In the genomic region with DNA sequence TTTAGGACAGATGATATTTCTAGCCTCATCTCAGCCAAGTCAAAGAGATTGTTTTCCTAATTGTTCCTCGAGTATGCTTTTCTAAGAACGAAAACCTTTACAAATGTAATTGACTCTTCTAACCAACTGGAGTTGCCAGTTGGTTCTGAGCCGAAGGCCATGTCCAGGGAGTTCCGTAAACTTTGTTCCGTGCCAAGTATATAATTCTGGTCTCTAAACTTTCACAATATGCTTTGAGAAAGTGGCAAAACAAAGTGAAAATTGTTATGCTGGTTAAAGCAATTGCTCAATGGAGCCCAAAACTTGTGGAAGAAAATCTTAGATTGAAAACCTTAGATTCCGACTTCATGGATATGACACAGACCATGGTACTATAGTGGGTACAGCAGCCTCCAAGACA, we compare ENCODE assay signal across 23 cellular contexts.
DNase-seq lines count a peak whose midpoint lies in the region; ATAC-seq, FAIRE-seq and TF ChIP-seq lines count a peak whose summit lies in the region.
"Had no signal": no experiment of that assay in that cellular context is flagged by ENCODE, and none has a peak within 500 bp of the region (broad histone marks: within the 10 kb centered on the region; RNA-seq: fewer than 3 reads in every experiment).

No MANE protein-coding gene starts in this region.

- H3K27me3 ChIP-seq in right lobe of liver: no peaks in the 10 kb centered on the region
- no peaks in the 10 kb centered on the region for H3K27me3 ChIP-seq in HepG2 (ENCODE audit: control insufficient read depth in 1 of 2, insufficient read depth in 2 of 2, low read length in 2 of 2)
- no peaks in the 10 kb centered on the region for H3K27me3 ChIP-seq in parathyroid adenoma (ENCODE audit: control insufficient read depth, insufficient read depth, low read length)
- no peaks in the 10 kb centered on the region for H3K27me3 ChIP-seq in aorta (ENCODE audit: control insufficient read depth in 1 of 2, insufficient read depth in 2 of 2, low read length in 1 of 2)

- TF ChIP-seq RAD21 in HepG2 (CRISPR knock-in tag; IDR thresholded peaks at IDR 0.05): no peak

- no peak overlapping the region for H3K27ac ChIP-seq in right lobe of liver
- H3K27ac ChIP-seq in HepG2 (ENCODE audit: extremely low read length, insufficient read depth, low read length): no peak overlapping the region
- peak overlapping the region; percentile 74 for H3K27ac ChIP-seq in parathyroid adenoma
- H3K27ac ChIP-seq in aorta (ENCODE audit: low read depth in 1 of 2, low read length in 2 of 2): no peak overlapping the region
- H3K27ac ChIP-seq: HL-60 had no signal

- intact Hi-C loops in right lobe of liver (cut with DNase I) (no loop called here), HepG2 (cut with micrococcal nuclease; ENCODE audit: unreplicated experiment) (no loop called here), aorta (cut with DNase I) (loop anchor here in 1 of 2 donors (10.0 kb wide), 1 partner anchor 157 kb away; a partner anchor contains a TSS)

- no peak for FAIRE-seq in HepG2 (lab: Jason Lieb, UNC)
- FAIRE-seq: GM12891, GM18507, H54, RCC 7860 had no signal

- no peaks in the 10 kb centered on the region for H3K4me1 ChIP-seq in right lobe of liver
- peaks cover 19% of the 10 kb centered on the region for H3K4me1 ChIP-seq in HepG2 (ENCODE audit: insufficient read depth, low read length)
- H3K4me1 ChIP-seq in parathyroid adenoma: peaks cover 3% of the 10 kb centered on the region
- peaks cover 0 to 2% of the 10 kb centered on the region in 2 donors for H3K4me1 ChIP-seq in aorta (ENCODE audit: control insufficient read depth in 1 of 2, insufficient read depth in 2 of 2, low read length in 2 of 2)

- H3K9me3 ChIP-seq in right lobe of liver (no peaks in the 10 kb centered on the region), HepG2 (ENCODE audit: low read length) (peaks cover 10% of the 10 kb centered on the region), parathyroid adenoma (ENCODE audit: control insufficient read depth, low read length) (no peaks in the 10 kb centered on the region), aorta (ENCODE audit: control insufficient read depth, low read length) (no peaks in the 10 kb centered on the region)

- no peak for TF ChIP-seq EP300 in HepG2 (IDR thresholded peaks at IDR 0.05; ENCODE audit: low read depth in 2 of 2, low read length in 2 of 2)
- no peak for TF ChIP-seq EP300 in HepG2 (CRISPR knock-in tag; IDR thresholded peaks at IDR 0.05; ENCODE audit: borderline replicate concordance)

- no TSS peak for BruUV-seq in HepG2 (replicated peaks; lab: Mats Ljungman, UMichigan)

- CTCF ChIA-PET in HepG2 (lab: Yijun Ruan, JAX; ENCODE audit: low intra/inter-chr PET ratio, low total read pairs): no interaction called here

- H3K9ac ChIP-seq in HepG2 (ENCODE audit: insufficient read depth, low read depth, low read length): no peak overlapping the region
- H3K9ac ChIP-seq in parathyroid adenoma: no peak overlapping the region

- POLR2A ChIA-PET in HepG2 (lab: Yijun Ruan, JAX): no interaction called here

- H4K20me1 ChIP-seq in HepG2 (ENCODE audit: insufficient read depth, low read length): no peaks in the 10 kb centered on the region

- H3K36me3 ChIP-seq in right lobe of liver (no peaks in the 10 kb centered on the region), HepG2 (replicated peaks in 1 of 2; ENCODE audit: control insufficient read depth in 1 of 2, insufficient read depth in 2 of 2, low read length in 2 of 2) (no peaks in the 10 kb centered on the region), parathyroid adenoma (ENCODE audit: control insufficient read depth, insufficient read depth, low read length) (no peaks in the 10 kb centered on the region), aorta (ENCODE audit: control insufficient read depth in 1 of 2, insufficient read depth in 2 of 2, low read length in 1 of 2) (no peaks in the 10 kb centered on the region)

- H3K4me3 ChIP-seq in right lobe of liver: no peak overlapping the region
- no peak overlapping the region for H3K4me3 ChIP-seq in HepG2 (replicated peaks in 1 of 3; ENCODE audit: insufficient read depth in 1 of 3, low read depth in 2 of 3, low read length in 3 of 3)
- no peak overlapping the region for H3K4me3 ChIP-seq in parathyroid adenoma (ENCODE audit: low read depth, low read length)
- no peak overlapping the region for H3K4me3 ChIP-seq in aorta (ENCODE audit: low read length in 2 of 2)

- no peak for TF ChIP-seq CTCF in right lobe of liver (IDR thresholded peaks at IDR 0.05)
- TF ChIP-seq CTCF in HepG2 (CRISPR knock-in tag; IDR thresholded peaks at IDR 0.05): no peak
- no peak for TF ChIP-seq CTCF in parathyroid adenoma (IDR thresholded peaks at IDR 0.05)

- H2AFZ ChIP-seq in HepG2 (ENCODE audit: low read length): no peak overlapping the region
- peak overlapping the region; percentile 63 for H2AFZ ChIP-seq in parathyroid adenoma

- ATAC-seq in right lobe of liver (peak in 3 of 4 donors; percentile 23 to 71 (median 32)), HepG2 (no peak), aorta (ENCODE audit: low FRiP score) (peak; percentile 80)
- ATAC-seq: Right ventricle myocardium inferior had no signal

- 58% methylated on average over 6 of the region's 6 CpGs for WGBS in right lobe of liver (ENCODE audit: insufficient coverage, low coverage, low lambda C conversion rate, missing lambda C conversion rate)
- 74% methylated on average over 6 of the region's 6 CpGs for WGBS in HepG2 (ENCODE audit: low lambda C conversion rate)
- WGBS in aorta, 2 donors: 17 to 20% methylated on average over 6 of the region's 6 CpGs

- DNase-seq in right lobe of liver (no peak), HepG2 (ENCODE audit: low spot score) (no peak), fibroblast of the conjunctiva (ENCODE audit: low read depth) (peak; percentile 55), aorta (no peak), NCI-H187 (lab: John Stamatoyannopoulos, UW) (no peak), germinal center (ENCODE audit: low spot score) (no peak)
- DNase-seq in stimulated activated CD4-positive, alpha-beta T cell treated with anti-CD3 and anti-CD28 coated beads, Interleukin-15, amount 100 ng/mL, for 24 hours: no peak
- DNase-seq: 8988T; CD4-positive, alpha-beta T cell; DMS153; Karpas-422; NCI-H1048; NCI-H1436 treated with DMSO at 0.1 percent for 48 hours; NCI-H2029 treated with DMSO at 0.1 percent for 48 hours; NCI-H2171; NCI-H526 treated with DMSO at 0.1 percent for 48 hours had no signal

- in situ Hi-C loops in HepG2 (cut with HindIII; ENCODE audit: extremely low pct_ligation_motif_present, low pct_unique_long_range_greater_than_20kb): no loop called here

- H3K79me2 ChIP-seq in HepG2 (ENCODE audit: insufficient read depth, low read length) (no peaks in the 10 kb centered on the region), parathyroid adenoma (no peaks in the 10 kb centered on the region)

- H3K4me2 ChIP-seq in HepG2 (ENCODE audit: low read depth, low read length) (no peak overlapping the region), parathyroid adenoma (ENCODE audit: low read length) (peak overlapping the region; percentile 27)

- no peak for TF ChIP-seq POLR2A in right lobe of liver (IDR thresholded peaks at IDR 0.05)
- no peak for TF ChIP-seq POLR2A in HepG2 (IDR thresholded peaks at IDR 0.05; ENCODE audit: insufficient read depth in 1 of 2, low read depth in 2 of 2, low read length in 2 of 2)

TF ChIP-seq in HepG2, 621 proteins besides CTCF, POLR2A, EP300 and RAD21:
- TF ChIP-seq ZNF543 (CRISPR knock-in tag; IDR thresholded peaks at IDR 0.05): no peak
- TF ChIP-seq NFRKB (IDR thresholded peaks at IDR 0.05): no peak
- TF ChIP-seq SRSF9 (IDR thresholded peaks at IDR 0.05; ENCODE audit: borderline replicate concordance, insufficient read depth, low read depth, low read length, poor library complexity, severe bottlenecking): no peak
- no peak for TF ChIP-seq GFI1 (CRISPR knock-in tag; IDR thresholded peaks at IDR 0.05; ENCODE audit: borderline replicate concordance)
- TF ChIP-seq SRF (IDR thresholded peaks at IDR 0.05; ENCODE audit: low read depth, low read length): no peak
- no peak for TF ChIP-seq PITX1 (CRISPR knock-in tag; IDR thresholded peaks at IDR 0.05)
